Comparison of ENCODE assay signal across 8 cellular contexts in genomic region chr17:67994827-67995567, GRCh38. TPM values are rescaled to one million over a fixed set of nuclear protein-coding genes. Genes with fewer than 3 reads are reported as not detected.
DNase-seq lines count a peak whose midpoint lies in the region; ATAC-seq and TF ChIP-seq lines count a peak whose summit lies in the region.

No MANE protein-coding gene starts in this region.

- intact Hi-C loops in CD14-positive monocyte (cut with micrococcal nuclease) (loop anchor here in 1 of 2 donors (10.0 kb wide), 1 partner anchor 1690 kb away; the partner anchor contains the start of gene PRKCA), posterior vena cava (cut with DNase I) (no loop called here)
- intact Hi-C loops in activated CD8-positive, alpha-beta T cell treated with anti-CD3 and anti-CD28 coated beads for 36 hours (cut with micrococcal nuclease) = no loop called here

- H3K36me3 Mint-ChIP-seq in CD14-positive monocyte (peaks cover 3 to 4% of the 10 kb centered on the region in 2 donors), progenitor cell of endocrine pancreas (ENCODE audit: insufficient read depth) (no peaks in the 10 kb centered on the region)
- peaks cover 6% of the 10 kb centered on the region for H3K36me3 Mint-ChIP-seq in activated CD8-positive, alpha-beta T cell treated with anti-CD3 and anti-CD28 coated beads for 36 hours (ENCODE audit: low read depth)

- H3K4me1 Mint-ChIP-seq in CD14-positive monocyte = peaks cover 39% of the 10 kb centered on the region
- peaks cover 29% of the 10 kb centered on the region for H3K4me1 Mint-ChIP-seq in activated CD8-positive, alpha-beta T cell treated with anti-CD3 and anti-CD28 coated beads for 36 hours (ENCODE audit: low read depth)
- H3K4me1 Mint-ChIP-seq in progenitor cell of endocrine pancreas (ENCODE audit: low read depth) = peaks cover 17% of the 10 kb centered on the region

- CTCF ChIA-PET in activated CD8-positive, alpha-beta T cell treated with anti-CD3 and anti-CD28 coated beads for 36 hours (lab: Charles Lee) = interaction anchor here (1.0 to 4.8 kb wide), 4 partner anchors 10 to 463 kb away, joined by 3 to 35 read pairs (median 7); no protein-coding TSS in a partner anchor

- POLR2A ChIA-PET in activated CD8-positive, alpha-beta T cell treated with anti-CD3 and anti-CD28 coated beads for 36 hours (lab: Charles Lee) = interaction anchor here (0.7 to 1.4 kb wide), 7 partner anchors 10 to 329 kb away, joined by 3 to 5 read pairs (median 3); partner anchors contain the start of gene KPNA2

- H3K27ac Mint-ChIP-seq in CD14-positive monocyte (peak overlapping the region in 3 of 7 donors; percentile 13 to 46 (median 25)), progenitor cell of endocrine pancreas (peak overlapping the region; percentile 36)
- H3K27ac Mint-ChIP-seq in activated CD8-positive, alpha-beta T cell treated with anti-CD3 and anti-CD28 coated beads for 36 hours = no peak overlapping the region

- H3K4me3 Mint-ChIP-seq in CD14-positive monocyte = peak overlapping the region; percentile 83 to 95
- H3K4me3 Mint-ChIP-seq in activated CD8-positive, alpha-beta T cell treated with anti-CD3 and anti-CD28 coated beads for 36 hours = peak overlapping the region; percentile 78
- H3K4me3 Mint-ChIP-seq in progenitor cell of endocrine pancreas (ENCODE audit: low read depth) = peak overlapping the region; percentile 76

- H3K9me3 Mint-ChIP-seq in CD14-positive monocyte = peaks cover 0 to 14% (median 11%) of the 10 kb centered on the region in 7 donors
- no peaks in the 10 kb centered on the region for H3K9me3 Mint-ChIP-seq in activated CD8-positive, alpha-beta T cell treated with anti-CD3 and anti-CD28 coated beads for 36 hours
- H3K9me3 Mint-ChIP-seq in progenitor cell of endocrine pancreas (ENCODE audit: low read depth) = no peaks in the 10 kb centered on the region

- no peak for TF ChIP-seq CTCF in CD14-positive monocyte (IDR thresholded peaks at IDR 0.05)
- no peak for TF ChIP-seq CTCF in activated CD8-positive, alpha-beta T cell treated with anti-CD3 and anti-CD28 coated beads for 36 hours (IDR thresholded peaks at IDR 0.05)
- no peak for TF ChIP-seq CTCF in progenitor cell of endocrine pancreas (IDR thresholded peaks at IDR 0.05; ENCODE audit: unreplicated experiment)

- H3K27me3 Mint-ChIP-seq in CD14-positive monocyte (ENCODE audit: low read depth in 3 of 3) (peaks cover 37 to 49% (median 45%) of the 10 kb centered on the region in 3 donors), progenitor cell of endocrine pancreas (peaks cover 13% of the 10 kb centered on the region)
- peaks cover 17% of the 10 kb centered on the region for H3K27me3 Mint-ChIP-seq in activated CD8-positive, alpha-beta T cell treated with anti-CD3 and anti-CD28 coated beads for 36 hours

- DNase-seq in CD14-positive monocyte (ENCODE audit: low spot score) (no peak), HT1080 (ENCODE audit: low read depth) (peak; percentile 64), glomerular endothelial cell (ENCODE audit: extremely low read depth, low read depth, low spot score) (peak; percentile 73), progenitor cell of endocrine pancreas (ENCODE audit: low spot score, unreplicated experiment) (no peak), DMS153 treated with DMSO at 0.1 percent for 48 hours (lab: John Stamatoyannopoulos, UW; ENCODE audit: unreplicated experiment) (no peak), GM19240 (ENCODE audit: insufficient read length, low spot score) (no peak), posterior vena cava (ENCODE audit: low spot score) (no peak)
- DNase-seq in activated CD8-positive, alpha-beta T cell treated with anti-CD3 and anti-CD28 coated beads for 36 hours = no peak

- ATAC-seq in activated CD8-positive, alpha-beta T cell treated with anti-CD3 and anti-CD28 coated beads for 36 hours = no peak

RNA-seq across cellular contexts. Expression of gene C17orf58, which starts 1.3 kb away (rescaled TPM):
- 1 to 10 TPM; 4.0 to 6.7 TPM for polyA plus RNA-seq in CD14-positive monocyte
- 30.0 and 34.9 TPM in 2 replicates for total RNA-seq in HT1080 (2014; rRNA removed; shearing (Covaris generic))
- 39.4 and 39.7 TPM in 2 replicates for polyA plus RNA-seq in HT1080 (2015; cell fraction: cytosol; rRNA removed)
- 17.1 and 17.8 TPM in 2 replicates for polyA plus RNA-seq in HT1080 (2015; cell fraction: nucleus; rRNA removed)
- total RNA-seq in activated CD8-positive, alpha-beta T cell treated with anti-CD3 and anti-CD28 coated beads for 36 hours = 10 to 100 TPM; 21.0 to 21.7 TPM
- total RNA-seq in glomerular endothelial cell (11.7 and 16.8 TPM in 2 replicates), progenitor cell of endocrine pancreas (10.9 and 12.9 TPM in 2 replicates), posterior vena cava (10 to 100 TPM in 1 of 2 donors, 1 to 10 TPM in 1; 7.3 to 21.9 TPM)

RNA-seq across cellular contexts. Expression of gene KPNA2, which starts 40.5 kb away (rescaled TPM):
- polyA plus RNA-seq in CD14-positive monocyte = 10 to 100 TPM; 23.2 TPM
- 281 and 347 TPM in 2 replicates for total RNA-seq in HT1080 (2014; rRNA removed; shearing (Covaris generic))
- polyA plus RNA-seq in HT1080 (2015; cell fraction: cytosol; rRNA removed) = 211 and 215 TPM in 2 replicates
- 410 and 454 TPM in 2 replicates for polyA plus RNA-seq in HT1080 (2015; cell fraction: nucleus; rRNA removed)
- 100 to 1,000 TPM; 165 to 180 TPM for total RNA-seq in activated CD8-positive, alpha-beta T cell treated with anti-CD3 and anti-CD28 coated beads for 36 hours
- total RNA-seq in glomerular endothelial cell (179 and 229 TPM in 2 replicates), progenitor cell of endocrine pancreas (132 and 140 TPM in 2 replicates), posterior vena cava (10 to 100 TPM; 29.2 to 30.8 TPM)

Comparison
In these comparisons a context has a peak if more than half of its experiments do, and no peak if none do; other contexts are left out.
1. DNase-seq: peak in HT1080 (single experiment) and glomerular endothelial cell (single experiment); none in CD14-positive monocyte (single experiment), activated CD8-positive, alpha-beta T cell treated with anti-CD3 and anti-CD28 coated beads for 36 hours (single experiment), progenitor cell of endocrine pancreas (single experiment), DMS153 treated with DMSO at 0.1 percent for 48 hours (single experiment), GM19240 (single experiment) and posterior vena cava (single experiment).
2. Peak in every context shown above with its lines, with median percentiles within 50 percentile points of each other: H3K4me3 Mint-ChIP-seq.